In genomic region chr12:4145990-4146859, GRCh38 we compare ENCODE assay signal across 12 cellular contexts.
A peak's percentile ranks its signal among the peaks of the same experiment; 100 is the strongest.
DNase-seq lines count a peak whose midpoint lies in the region; ATAC-seq, FAIRE-seq and TF ChIP-seq lines count a peak whose summit lies in the region.
"Had no signal": no experiment of that assay in that cellular context is flagged by ENCODE, and none has a peak within 500 bp of the region (broad histone marks: within the 10 kb centered on the region; RNA-seq: fewer than 3 reads in every experiment).

No MANE protein-coding gene starts in this region.

- H3K36me3 Mint-ChIP-seq in activated CD8-positive, alpha-beta T cell treated with anti-CD3 and anti-CD28 coated beads, Interleukin-2, amount 10 ng/mL, durations not matched to agents 7 days and 5 days (ENCODE audit: low read depth), result peaks cover 18% of the 10 kb centered on the region
- peaks cover 4% of the 10 kb centered on the region for H3K36me3 Mint-ChIP-seq in endodermal cell (ENCODE audit: low read depth)

- POLR2A ChIA-PET in activated CD8-positive, alpha-beta T cell treated with anti-CD3 and anti-CD28 coated beads, Interleukin-2, amount 10 ng/mL, durations not matched to agents 7 days and 5 days (lab: Charles Lee), result interaction anchor here (0.7 to 13.7 kb wide), 9 partner anchors 9 to 127 kb away, joined by 3 to 260 read pairs (median 4); partner anchors contain the start of gene CCND2
- POLR2A ChIA-PET in OCI-LY7 (lab: Charles Lee), result interaction anchor here (0.8 kb wide), 1 partner anchor 179 kb away, joined by 3 read pairs; no protein-coding TSS in a partner anchor

- TF ChIP-seq CTCF in endodermal cell (conservative IDR thresholded peaks at IDR 0.05) (no peak), OCI-LY7 (conservative IDR thresholded peaks at IDR 0.05; ENCODE audit: low read length) (no peak)

- H3K9me3 ChIP-seq in endodermal cell (ENCODE audit: control insufficient read depth, low read length) (peaks cover 4% of the 10 kb centered on the region), OCI-LY7 (ENCODE audit: low read length) (no peaks in the 10 kb centered on the region)

- H2AFZ ChIP-seq in OCI-LY7 (ENCODE audit: low read length), result no peak overlapping the region

- H4K20me1 ChIP-seq in OCI-LY7 (ENCODE audit: insufficient read depth, low read length), result no peaks in the 10 kb centered on the region

- H3K27me3 Mint-ChIP-seq in activated CD8-positive, alpha-beta T cell treated with anti-CD3 and anti-CD28 coated beads, Interleukin-2, amount 10 ng/mL, durations not matched to agents 7 days and 5 days (ENCODE audit: low read depth), result no peaks in the 10 kb centered on the region
- peaks cover 73% of the 10 kb centered on the region for H3K27me3 Mint-ChIP-seq in endodermal cell (ENCODE audit: insufficient read depth)

- peaks cover 30% of the 10 kb centered on the region for H3K27me3 ChIP-seq in endodermal cell (ENCODE audit: control insufficient read depth, insufficient read depth, low read length, poor library complexity, severe bottlenecking)

- H3K27ac Mint-ChIP-seq in activated CD8-positive, alpha-beta T cell treated with anti-CD3 and anti-CD28 coated beads, Interleukin-2, amount 10 ng/mL, durations not matched to agents 7 days and 5 days, result peak overlapping the region; percentile 89
- no peak overlapping the region for H3K27ac Mint-ChIP-seq in endodermal cell

- FAIRE-seq in RCC 7860 (lab: Jason Lieb, UNC), result no peak

- peaks cover 94% of the 10 kb centered on the region for H3K4me1 Mint-ChIP-seq in activated CD8-positive, alpha-beta T cell treated with anti-CD3 and anti-CD28 coated beads, Interleukin-2, amount 10 ng/mL, durations not matched to agents 7 days and 5 days (ENCODE audit: low read depth)
- H3K4me1 Mint-ChIP-seq in endodermal cell, result peaks cover 41% of the 10 kb centered on the region

- peak overlapping the region; percentile 54 for H3K4me3 Mint-ChIP-seq in activated CD8-positive, alpha-beta T cell treated with anti-CD3 and anti-CD28 coated beads, Interleukin-2, amount 10 ng/mL, durations not matched to agents 7 days and 5 days
- no peak overlapping the region for H3K4me3 Mint-ChIP-seq in endodermal cell

- H3K36me3 ChIP-seq in endodermal cell (ENCODE audit: control insufficient read depth, insufficient read depth, low read length) (no peaks in the 10 kb centered on the region), OCI-LY7 (ENCODE audit: insufficient read depth, low read length) (no peaks in the 10 kb centered on the region)

- H3K9me3 Mint-ChIP-seq in activated CD8-positive, alpha-beta T cell treated with anti-CD3 and anti-CD28 coated beads, Interleukin-2, amount 10 ng/mL, durations not matched to agents 7 days and 5 days (ENCODE audit: insufficient read depth), result peaks cover 6% of the 10 kb centered on the region
- H3K9me3 Mint-ChIP-seq in endodermal cell, result peaks cover 24% of the 10 kb centered on the region

- no TSS peak for BruUV-seq in OCI-LY7 (replicated peaks; lab: Mats Ljungman, UMichigan)

- intact Hi-C loops in OCI-LY7 (cut with micrococcal nuclease; ENCODE audit: unreplicated experiment), result no loop called here

- no peaks in the 10 kb centered on the region for H3K79me2 ChIP-seq in OCI-LY7 (ENCODE audit: insufficient read depth, low read depth, low read length)

- no peak overlapping the region for H3K4me2 ChIP-seq in OCI-LY7 (ENCODE audit: low read length)
- H3K4me2 ChIP-seq: KMS-11 had no signal

- no peak overlapping the region for H3K9ac ChIP-seq in endodermal cell (ENCODE audit: extremely low read depth, low read length, poor library complexity, severe bottlenecking)
- H3K9ac ChIP-seq: KMS-11 had no signal

- peak; percentile 40 for ATAC-seq in HG02610 (IDR thresholded peaks at IDR 0.05; ENCODE audit: unreplicated experiment)
- peak; percentile 13 for ATAC-seq in activated CD8-positive, alpha-beta T cell treated with anti-CD3 and anti-CD28 coated beads, Interleukin-2, amount 10 ng/mL, durations not matched to agents 7 days and 5 days
- ATAC-seq: right cardiac atrium had no signal

- DNase-seq in activated CD8-positive, alpha-beta T cell treated with anti-CD3 and anti-CD28 coated beads, Interleukin-2, amount 10 ng/mL, durations not matched to agents 7 days and 5 days, result peak; percentile 59
- DNase-seq in endodermal cell (peak; percentile 41), OCI-LY7 (ENCODE audit: low spot score) (no peak), DMS79 treated with DMSO at 0.1 percent for 48 hours (lab: John Stamatoyannopoulos, UW) (no peak), RCC 7860 (ENCODE audit: low spot score) (no peak), NOMO-1 treated with dmso at 0.1 percent for 144 hours (lab: John Stamatoyannopoulos, UW; ENCODE audit: unreplicated experiment) (no peak)
- DNase-seq in stimulated activated CD8-positive, alpha-beta memory T cell treated with anti-CD3 and anti-CD28 coated beads, Interleukin-4, amount 100 ng/mL, for 24 hours (ENCODE audit: low read depth), result peak; percentile 42
- DNase-seq: NCI-H69, right cardiac atrium had no signal

- H3K27ac ChIP-seq in endodermal cell (ENCODE audit: low read depth, low read length), result no peak overlapping the region
- H3K27ac ChIP-seq in OCI-LY7 (ENCODE audit: low read depth, low read length, poor library complexity, severe bottlenecking), result no peak overlapping the region
- H3K27ac ChIP-seq: KMS-11 had no signal

- no peak overlapping the region for H3K4me3 ChIP-seq in endodermal cell (ENCODE audit: low read length)
- H3K4me3 ChIP-seq in OCI-LY7 (ENCODE audit: low read depth, low read length, poor library complexity, severe bottlenecking), result no peak overlapping the region
- H3K4me3 ChIP-seq: lung had no signal

- H3K4me1 ChIP-seq in endodermal cell (ENCODE audit: control insufficient read depth, insufficient read depth, low read length) (peaks cover 2% of the 10 kb centered on the region), OCI-LY7 (ENCODE audit: insufficient read depth, low read length, poor library complexity, severe bottlenecking) (peaks cover 37% of the 10 kb centered on the region)

- CTCF ChIA-PET in activated CD8-positive, alpha-beta T cell treated with anti-CD3 and anti-CD28 coated beads, Interleukin-2, amount 10 ng/mL, durations not matched to agents 7 days and 5 days (lab: Charles Lee), result interaction anchor here (0.8 to 12.4 kb wide), 13 partner anchors 8 to 263 kb away, joined by 3 to 95 read pairs (median 4); partner anchors contain the start of gene CCND2
- CTCF ChIA-PET in OCI-LY7 (lab: Charles Lee; ENCODE audit: unreplicated experiment), result no interaction called here

- WGBS in endodermal cell (ENCODE audit: insufficient coverage in 1 of 2, insufficient read length in 1 of 2), 2 experiments, result 82 to 91% methylated on average over 14 to 15 of the region's 15 CpGs

- no peaks in the 10 kb centered on the region for H3K9me2 ChIP-seq in OCI-LY7 (ENCODE audit: insufficient read depth, low read length)

Comparison
In these comparisons a context has a peak if more than half of its experiments do, and no peak if none do; other contexts are left out.
1. DNase-seq: peak in activated CD8-positive, alpha-beta T cell treated with anti-CD3 and anti-CD28 coated beads, Interleukin-2, amount 10 ng/mL, durations not matched to agents 7 days and 5 days (single experiment), endodermal cell (single experiment) and stimulated activated CD8-positive, alpha-beta memory T cell treated with anti-CD3 and anti-CD28 coated beads, Interleukin-4, amount 100 ng/mL, for 24 hours (single experiment); none in OCI-LY7 (single experiment), DMS79 treated with DMSO at 0.1 percent for 48 hours (single experiment), RCC 7860 (single experiment) and NOMO-1 treated with dmso at 0.1 percent for 144 hours (single experiment).